ENCODE assay signal across 35 cellular contexts in genomic region chr3:188698436-188698835, GRCh38.
"Had no signal": no experiment of that assay in that cellular context is flagged by ENCODE, and none has a peak within 500 bp of the region (broad histone marks: within the 10 kb centered on the region; RNA-seq: fewer than 3 reads in every experiment).

No MANE protein-coding gene starts in this region.

- H3K4me3 ChIP-seq: adrenal gland, body of pancreas, cardiac muscle cell, esophagus muscularis mucosa, gastrocnemius medialis, heart left ventricle had no signal

- DNase-seq: activated CD4-positive, alpha-beta memory T cell treated with anti-CD3 and anti-CD28 coated beads for 36 hours; activated CD4-positive, alpha-beta T cell treated with anti-CD3 and anti-CD28 coated beads for 36 hours; activated CD4-positive, alpha-beta T cell treated with anti-CD3 and anti-CD28 coated beads, Interleukin-2, amount 10 ng/mL, durations not matched to agents 24 days and 14 days; activated CD4-positive, CD25-positive, alpha-beta regulatory T cell; activated CD4-positive, CD25-positive, alpha-beta regulatory T cell treated with anti-CD3 and anti-CD28 coated beads, Interleukin-2, amount 50 U/mL, for 72 hours; activated CD8-positive, alpha-beta memory T cell treated with anti-CD3 and anti-CD28 coated beads, Interleukin-2, amount 10 ng/mL, durations not matched to agents 7 days and 5 days; activated CD8-positive, alpha-beta memory T cell treated with anti-CD3 and anti-CD28 coated beads, Interleukin-2, amount 50 U/mL, for 4 hours; activated CD8-positive, alpha-beta T cell treated with anti-CD3 and anti-CD28 coated beads, Interleukin-2, amount 10 ng/mL, durations not matched to agents 7 days and 5 days; activated effector memory CD4-positive, alpha-beta T cell treated with anti-CD3 and anti-CD28 coated beads, Interleukin-2, amount 50 U/mL, for 16 hours; activated naive CD4-positive, alpha-beta T cell treated with anti-CD3 and anti-CD28 coated beads for 36 hours; activated naive CD8-positive, alpha-beta T cell treated with anti-CD3 and anti-CD28 coated beads for 36 hours; activated naive CD8-positive, alpha-beta T cell treated with anti-CD3 and anti-CD28 coated beads, Interleukin-2, amount 50 U/mL, for 24 hours; activated T-cell treated with anti-CD3 and anti-CD28 coated beads, Interleukin-2, amount 50 U/mL, for 1 hour; activated T-cell treated with anti-CD3 and anti-CD28 coated beads, Interleukin-2, amount 50 U/mL, for 48 hours; adrenal gland; amygdala; aorta; body of pancreas; central memory CD4-positive, alpha-beta T cell; cortex of kidney; dermis blood vessel endothelial cell; effector CD4-positive, alpha-beta T cell; effector memory CD8-positive, alpha-beta T cell; erythroblast; foreskin keratinocyte; gastrocnemius medialis; glutamatergic neuron; heart left ventricle; T-helper 1 cell; T-helper 2 cell had no signal

- H3K27ac Mint-ChIP-seq: activated CD4-positive, alpha-beta memory T cell treated with anti-CD3 and anti-CD28 coated beads for 36 hours; activated CD4-positive, alpha-beta T cell treated with anti-CD3 and anti-CD28 coated beads for 36 hours; activated CD4-positive, alpha-beta T cell treated with anti-CD3 and anti-CD28 coated beads, Interleukin-2, amount 10 ng/mL, durations not matched to agents 24 days and 14 days; activated CD8-positive, alpha-beta memory T cell treated with anti-CD3 and anti-CD28 coated beads, Interleukin-2, amount 10 ng/mL, durations not matched to agents 7 days and 5 days; activated CD8-positive, alpha-beta T cell treated with anti-CD3 and anti-CD28 coated beads, Interleukin-2, amount 10 ng/mL, durations not matched to agents 7 days and 5 days; activated naive CD4-positive, alpha-beta T cell treated with anti-CD3 and anti-CD28 coated beads for 36 hours; activated naive CD4-positive, alpha-beta T cell treated with anti-CD3 and anti-CD28 coated beads, Interleukin-2, amount 50 U/mL, for 24 hours; activated naive CD8-positive, alpha-beta T cell treated with anti-CD3 and anti-CD28 coated beads for 36 hours; activated naive CD8-positive, alpha-beta T cell treated with anti-CD3 and anti-CD28 coated beads, Interleukin-2, amount 50 U/mL, for 24 hours; activated T-helper 1 cell treated with anti-CD3 and anti-CD28 coated beads, Interleukin-12 subunit alpha, Interleukin-12 subunit beta, Interleukin-2, Interleukin-4 antibody, amounts not matched to agents 30 ng/mL and 10 ng/mL and 1 ng/mL, durations not matched to agents 14 hours and 24 hours and 36 hours; activated T-helper 2 cell treated with anti-CD3 and anti-CD28 coated beads, Interferon-gamma antibody, Interleukin-2, Interleukin-4, amounts not matched to agents 10 μg/mL and 5 μg/mL and 100 μg/mL, durations not matched to agents 14 hours and 24 hours and 36 hours; effector memory CD8-positive, alpha-beta T cell had no signal

- H3K4me3 Mint-ChIP-seq: activated CD4-positive, alpha-beta memory T cell treated with anti-CD3 and anti-CD28 coated beads for 36 hours; activated CD4-positive, alpha-beta T cell treated with anti-CD3 and anti-CD28 coated beads for 36 hours; activated CD4-positive, alpha-beta T cell treated with anti-CD3 and anti-CD28 coated beads, Interleukin-2, amount 10 ng/mL, durations not matched to agents 24 days and 14 days; activated CD8-positive, alpha-beta memory T cell treated with anti-CD3 and anti-CD28 coated beads, Interleukin-2, amount 10 ng/mL, durations not matched to agents 7 days and 5 days; activated CD8-positive, alpha-beta T cell treated with anti-CD3 and anti-CD28 coated beads, Interleukin-2, amount 10 ng/mL, durations not matched to agents 7 days and 5 days; activated naive CD4-positive, alpha-beta T cell treated with anti-CD3 and anti-CD28 coated beads for 36 hours; activated naive CD4-positive, alpha-beta T cell treated with anti-CD3 and anti-CD28 coated beads, Interleukin-2, amount 50 U/mL, for 24 hours; activated naive CD8-positive, alpha-beta T cell treated with anti-CD3 and anti-CD28 coated beads for 36 hours; activated naive CD8-positive, alpha-beta T cell treated with anti-CD3 and anti-CD28 coated beads, Interleukin-2, amount 50 U/mL, for 24 hours; activated T-helper 1 cell treated with anti-CD3 and anti-CD28 coated beads, Interleukin-12 subunit alpha, Interleukin-12 subunit beta, Interleukin-2, Interleukin-4 antibody, amounts not matched to agents 30 ng/mL and 10 ng/mL and 1 ng/mL, durations not matched to agents 14 hours and 24 hours and 36 hours; effector memory CD8-positive, alpha-beta T cell had no signal

- H3K27ac ChIP-seq: adrenal gland, body of pancreas, cardiac muscle cell, foreskin keratinocyte, gastrocnemius medialis, heart left ventricle had no signal

- H3K27me3 Mint-ChIP-seq: activated naive CD4-positive, alpha-beta T cell treated with anti-CD3 and anti-CD28 coated beads, Interleukin-2, amount 50 U/mL, for 24 hours; activated naive CD8-positive, alpha-beta T cell treated with anti-CD3 and anti-CD28 coated beads for 36 hours; activated naive CD8-positive, alpha-beta T cell treated with anti-CD3 and anti-CD28 coated beads, Interleukin-2, amount 50 U/mL, for 24 hours; effector memory CD8-positive, alpha-beta T cell had no signal

- H3K27me3 ChIP-seq: adrenal gland, body of pancreas, cardiac muscle cell, esophagus muscularis mucosa, foreskin keratinocyte, gastrocnemius medialis, heart left ventricle had no signal

- H3K36me3 Mint-ChIP-seq: activated CD8-positive, alpha-beta memory T cell treated with anti-CD3 and anti-CD28 coated beads, Interleukin-2, amount 10 ng/mL, durations not matched to agents 7 days and 5 days; activated naive CD8-positive, alpha-beta T cell treated with anti-CD3 and anti-CD28 coated beads for 36 hours had no signal

- H3K9me3 ChIP-seq: adrenal gland, body of pancreas, esophagus muscularis mucosa, gastrocnemius medialis, heart left ventricle had no signal

- ATAC-seq: activated CD4-positive, alpha-beta T cell treated with anti-CD3 and anti-CD28 coated beads for 36 hours; activated CD8-positive, alpha-beta memory T cell treated with anti-CD3 and anti-CD28 coated beads, Interleukin-2, amount 10 ng/mL, durations not matched to agents 7 days and 5 days; activated CD8-positive, alpha-beta T cell treated with anti-CD3 and anti-CD28 coated beads, Interleukin-2, amount 10 ng/mL, durations not matched to agents 7 days and 5 days; activated naive CD8-positive, alpha-beta T cell treated with anti-CD3 and anti-CD28 coated beads, Interleukin-2, amount 50 U/mL, for 24 hours; body of pancreas; effector memory CD8-positive, alpha-beta T cell; foreskin keratinocyte; gastrocnemius medialis; heart left ventricle had no signal

- H3K36me3 ChIP-seq: adrenal gland, cardiac muscle cell, esophagus muscularis mucosa, gastrocnemius medialis, heart left ventricle had no signal

- H3K4me1 ChIP-seq: body of pancreas, gastrocnemius medialis had no signal
